11 cellular contexts compared by ENCODE assay signal in genomic region chr14:52917732-52918131, GRCh38. TPM values are rescaled to one million over a fixed set of nuclear protein-coding genes. Genes with fewer than 3 reads are reported as not detected.
DNase-seq lines count a peak whose midpoint lies in the region; ATAC-seq and TF ChIP-seq lines count a peak whose summit lies in the region.
"Had no signal": no experiment of that assay in that cellular context is flagged by ENCODE, and none has a peak within 500 bp of the region (broad histone marks: within the 10 kb centered on the region; RNA-seq: fewer than 3 reads in every experiment).

No MANE protein-coding gene starts in this region.

- peak overlapping the region in 3 of 5 donors; percentile 46 to 68 (median 56) for H3K27ac ChIP-seq in stomach

- peaks cover 23 to 66% (median 50%) of the 10 kb centered on the region in 4 donors for H3K4me1 ChIP-seq in stomach

- ATAC-seq in activated CD4-positive, alpha-beta T cell treated with anti-CD3 and anti-CD28 coated beads for 36 hours, result no peak
- peak; percentile 32 for ATAC-seq in activated T-helper 17 cell treated with anti-CD3 and anti-CD28 coated beads, Interleukin-2, amount 50 U/mL, for 72 hours (replicated peaks)
- ATAC-seq in GM18502 (IDR thresholded peaks at IDR 0.05; ENCODE audit: poor library complexity, unreplicated experiment), result no peak

- no peaks in the 10 kb centered on the region for H3K27me3 Mint-ChIP-seq in activated CD4-positive, alpha-beta T cell treated with anti-CD3 and anti-CD28 coated beads for 36 hours
- no peaks in the 10 kb centered on the region for H3K27me3 Mint-ChIP-seq in activated T-helper 17 cell treated with anti-CD3 and anti-CD28 coated beads, Interleukin-2, amount 50 U/mL, for 72 hours

- no peaks in the 10 kb centered on the region for H3K27me3 ChIP-seq in stomach

- CTCF ChIA-PET in activated CD4-positive, alpha-beta T cell treated with anti-CD3 and anti-CD28 coated beads for 36 hours (lab: Charles Lee), result interaction anchor here (0.7 kb wide), 1 partner anchor 18 kb away, joined by 3 read pairs; no protein-coding TSS in a partner anchor

- peak overlapping the region; percentile 59 for H3K27ac Mint-ChIP-seq in activated CD4-positive, alpha-beta T cell treated with anti-CD3 and anti-CD28 coated beads for 36 hours
- peak overlapping the region; percentile 51 for H3K27ac Mint-ChIP-seq in activated T-helper 17 cell treated with anti-CD3 and anti-CD28 coated beads, Interleukin-2, amount 50 U/mL, for 72 hours

- WGBS in stomach, 5 donors, result 72 to 93% (median 84%) methylated on average over 1 of the region's 1 CpG

- H3K36me3 Mint-ChIP-seq in activated CD4-positive, alpha-beta T cell treated with anti-CD3 and anti-CD28 coated beads for 36 hours (ENCODE audit: low read depth), result no peaks in the 10 kb centered on the region
- no peaks in the 10 kb centered on the region for H3K36me3 Mint-ChIP-seq in activated T-helper 17 cell treated with anti-CD3 and anti-CD28 coated beads, Interleukin-2, amount 50 U/mL, for 72 hours (ENCODE audit: low read depth)

- no peak for DNase-seq in activated CD4-positive, alpha-beta T cell treated with anti-CD3 and anti-CD28 coated beads for 36 hours
- no peak for DNase-seq in activated CD4-positive, alpha-beta T cell treated with anti-CD3 and anti-CD28 coated beads for 4 hours
- DNase-seq in iris pigment epithelial cell (ENCODE audit: low read depth), result peak; percentile 38
- no peak for DNase-seq in stomach
- DNase-seq in HPDE6-E6E7 (ENCODE audit: extremely low spot score), result no peak
- no peak for DNase-seq in GOT3 (lab: John Stamatoyannopoulos, UW)
- DNase-seq: 8988T, hypothalamus, Karpas-422 had no signal

- no peak for TF ChIP-seq CTCF in stomach (IDR thresholded peaks at IDR 0.05)

- TF ChIP-seq POLR2A in stomach (IDR thresholded peaks at IDR 0.05), result no peak

- no peak overlapping the region for H3K4me3 ChIP-seq in stomach

- no peaks in the 10 kb centered on the region for H3K9me3 ChIP-seq in stomach

- H3K9me3 Mint-ChIP-seq in activated CD4-positive, alpha-beta T cell treated with anti-CD3 and anti-CD28 coated beads for 36 hours (ENCODE audit: low read depth), result no peaks in the 10 kb centered on the region
- no peaks in the 10 kb centered on the region for H3K9me3 Mint-ChIP-seq in activated T-helper 17 cell treated with anti-CD3 and anti-CD28 coated beads, Interleukin-2, amount 50 U/mL, for 72 hours

- no peak overlapping the region for H3K4me3 Mint-ChIP-seq in activated CD4-positive, alpha-beta T cell treated with anti-CD3 and anti-CD28 coated beads for 36 hours
- peak overlapping the region; percentile 65 for H3K4me3 Mint-ChIP-seq in activated T-helper 17 cell treated with anti-CD3 and anti-CD28 coated beads, Interleukin-2, amount 50 U/mL, for 72 hours

- peaks cover 0 to 6% (median 1%) of the 10 kb centered on the region in 4 donors for H3K36me3 ChIP-seq in stomach

- peaks cover 25% of the 10 kb centered on the region for H3K4me1 Mint-ChIP-seq in activated CD4-positive, alpha-beta T cell treated with anti-CD3 and anti-CD28 coated beads for 36 hours
- peaks cover 22% of the 10 kb centered on the region for H3K4me1 Mint-ChIP-seq in activated T-helper 17 cell treated with anti-CD3 and anti-CD28 coated beads, Interleukin-2, amount 50 U/mL, for 72 hours

- no peak for TF ChIP-seq EP300 in stomach (IDR thresholded peaks at IDR 0.05)

- POLR2A ChIA-PET in activated CD4-positive, alpha-beta T cell treated with anti-CD3 and anti-CD28 coated beads for 36 hours (lab: Charles Lee), result no interaction called here

- intact Hi-C loops in activated CD4-positive, alpha-beta T cell treated with anti-CD3 and anti-CD28 coated beads for 36 hours (cut with DNase I, micrococcal nuclease), result loop anchor here in 1 of 2 experiments (10.0 kb wide), 1 partner anchor 277 kb away; no protein-coding TSS in a partner anchor
- intact Hi-C loops in stomach (cut with DNase I; ENCODE audit: low total_unique reads), result no loop called here

RNA-seq across cellular contexts. Expression of gene FERMT2, which starts 33.1 kb away (rescaled TPM):
- 1 to 10 TPM; 2.1 to 3.6 TPM for total RNA-seq in activated CD4-positive, alpha-beta T cell treated with anti-CD3 and anti-CD28 coated beads for 36 hours
- 1 to 10 TPM; 1.3 to 5.0 TPM for total RNA-seq in activated T-helper 17 cell treated with anti-CD3 and anti-CD28 coated beads, Interleukin-2, amount 50 U/mL, for 72 hours
- 100 to 1,000 TPM in 2 of 5 donors, 10 to 100 TPM in 3; 44.3 to 213 (median 90.9) TPM for total RNA-seq in stomach
- 10 to 100 TPM; 25.9 to 41.9 (median 28.3) TPM for polyA plus RNA-seq in stomach

Comparison
In these comparisons a context has a peak if more than half of its experiments do, and no peak if none do; other contexts are left out.
1. RNA of gene FERMT2, which starts 33.1 kb away (total RNA-seq): 44.3 to 213 TPM in stomach; 1.3 to 5.0 TPM in activated T-helper 17 cell treated with anti-CD3 and anti-CD28 coated beads, Interleukin-2, amount 50 U/mL, for 72 hours and 2.1 to 3.6 TPM in activated CD4-positive, alpha-beta T cell treated with anti-CD3 and anti-CD28 coated beads for 36 hours; every median in the first group is over 4 times any median in the second.